In genomic region chr1:220697326-220697725, GRCh38 we compare ENCODE assay signal across 15 cellular contexts. TPM values are rescaled to one million over a fixed set of nuclear protein-coding genes. Genes with fewer than 3 reads are reported as not detected.
DNase-seq lines count a peak whose midpoint lies in the region; ATAC-seq and TF ChIP-seq lines count a peak whose summit lies in the region.
"Had no signal": no experiment of that assay in that cellular context is flagged by ENCODE, and none has a peak within 500 bp of the region (broad histone marks: within the 10 kb centered on the region; RNA-seq: fewer than 3 reads in every experiment).

No MANE protein-coding gene starts in this region.

- H3K36me3 ChIP-seq in colonic mucosa: no peaks in the 10 kb centered on the region
- H3K36me3 ChIP-seq: BLaER1 had no signal

- H3K9ac ChIP-seq in colonic mucosa (ENCODE audit: low read depth in 2 of 2, low read length in 2 of 2): no peak overlapping the region
- H3K9ac ChIP-seq: BLaER1 had no signal

- H3K4me1 Mint-ChIP-seq in activated CD8-positive, alpha-beta T cell treated with anti-CD3 and anti-CD28 coated beads, Interleukin-2, amount 10 ng/mL, durations not matched to agents 7 days and 5 days (ENCODE audit: low read depth): peaks cover 5% of the 10 kb centered on the region
- H3K4me1 Mint-ChIP-seq in activated CD8-positive, alpha-beta T cell treated with anti-CD3 and anti-CD28 coated beads for 36 hours (ENCODE audit: low read depth): no peaks in the 10 kb centered on the region
- H3K4me1 Mint-ChIP-seq in osteocyte (ENCODE audit: unreplicated experiment): peaks cover 9% of the 10 kb centered on the region
- H3K4me1 Mint-ChIP-seq: CD8-positive, alpha-beta memory T cell had no signal

- POLR2A ChIA-PET in activated CD8-positive, alpha-beta T cell treated with anti-CD3 and anti-CD28 coated beads, Interleukin-2, amount 10 ng/mL, durations not matched to agents 7 days and 5 days (lab: Charles Lee): no interaction called here
- POLR2A ChIA-PET in activated CD8-positive, alpha-beta T cell treated with anti-CD3 and anti-CD28 coated beads for 36 hours (lab: Charles Lee): no interaction called here

- CTCF ChIA-PET in activated CD8-positive, alpha-beta T cell treated with anti-CD3 and anti-CD28 coated beads, Interleukin-2, amount 10 ng/mL, durations not matched to agents 7 days and 5 days (lab: Charles Lee): interaction anchor here (1.3 kb wide), 1 partner anchor 36 kb away, joined by 5 read pairs; no protein-coding TSS in a partner anchor
- CTCF ChIA-PET in activated CD8-positive, alpha-beta T cell treated with anti-CD3 and anti-CD28 coated beads for 36 hours (lab: Charles Lee): interaction anchor here (2.3 kb wide), 1 partner anchor 36 kb away, joined by 8 read pairs; no protein-coding TSS in a partner anchor

- H3K4me1 ChIP-seq in colonic mucosa: no peaks in the 10 kb centered on the region

- DNase-seq in activated CD8-positive, alpha-beta T cell treated with anti-CD3 and anti-CD28 coated beads, Interleukin-2, amount 10 ng/mL, durations not matched to agents 7 days and 5 days: peak; percentile 6
- no peak for DNase-seq in activated CD8-positive, alpha-beta T cell treated with anti-CD3 and anti-CD28 coated beads for 36 hours
- DNase-seq in islet precursor cell (peak; percentile 37), osteocyte (ENCODE audit: extremely low spot score, unreplicated experiment) (peak; percentile 67), colonic mucosa (no peak), NCI-H1048 (lab: John Stamatoyannopoulos, UW) (no peak)
- DNase-seq: Caco-2; CD8-positive, alpha-beta memory T cell; GF-D8; HFFc6 had no signal

- H3K9me3 ChIP-seq in colonic mucosa: no peaks in the 10 kb centered on the region
- H3K9me3 ChIP-seq: Caco-2 had no signal

- no peaks in the 10 kb centered on the region for H3K36me3 Mint-ChIP-seq in activated CD8-positive, alpha-beta T cell treated with anti-CD3 and anti-CD28 coated beads, Interleukin-2, amount 10 ng/mL, durations not matched to agents 7 days and 5 days (ENCODE audit: low read depth)
- H3K36me3 Mint-ChIP-seq in activated CD8-positive, alpha-beta T cell treated with anti-CD3 and anti-CD28 coated beads for 36 hours (ENCODE audit: low read depth): no peaks in the 10 kb centered on the region
- H3K36me3 Mint-ChIP-seq in osteocyte (ENCODE audit: unreplicated experiment): peaks cover 2% of the 10 kb centered on the region
- H3K36me3 Mint-ChIP-seq: CD8-positive, alpha-beta memory T cell had no signal

- H3K27me3 ChIP-seq in colonic mucosa: no peaks in the 10 kb centered on the region
- H3K27me3 ChIP-seq: BLaER1 had no signal

- no peak overlapping the region for H3K4me3 ChIP-seq in colonic mucosa
- H3K4me3 ChIP-seq: BLaER1 had no signal

- no peaks in the 10 kb centered on the region for H3K9me3 Mint-ChIP-seq in activated CD8-positive, alpha-beta T cell treated with anti-CD3 and anti-CD28 coated beads, Interleukin-2, amount 10 ng/mL, durations not matched to agents 7 days and 5 days (ENCODE audit: insufficient read depth)
- H3K9me3 Mint-ChIP-seq in activated CD8-positive, alpha-beta T cell treated with anti-CD3 and anti-CD28 coated beads for 36 hours: no peaks in the 10 kb centered on the region
- H3K9me3 Mint-ChIP-seq in osteocyte (ENCODE audit: unreplicated experiment): no peaks in the 10 kb centered on the region
- H3K9me3 Mint-ChIP-seq: HFFc6 had no signal

- H3K27ac Mint-ChIP-seq in activated CD8-positive, alpha-beta T cell treated with anti-CD3 and anti-CD28 coated beads, Interleukin-2, amount 10 ng/mL, durations not matched to agents 7 days and 5 days: no peak overlapping the region
- H3K27ac Mint-ChIP-seq in activated CD8-positive, alpha-beta T cell treated with anti-CD3 and anti-CD28 coated beads for 36 hours: no peak overlapping the region
- no peak overlapping the region for H3K27ac Mint-ChIP-seq in osteocyte (ENCODE audit: unreplicated experiment)
- H3K27ac Mint-ChIP-seq: CD8-positive, alpha-beta memory T cell; HFFc6 had no signal

- intact Hi-C loops in activated CD8-positive, alpha-beta T cell treated with anti-CD3 and anti-CD28 coated beads for 36 hours (cut with micrococcal nuclease): no loop called here
- intact Hi-C loops in colonic mucosa (cut with DNase I): no loop called here

- no peak overlapping the region for H3K27ac ChIP-seq in colonic mucosa
- H3K27ac ChIP-seq: 22Rv1, BLaER1 had no signal

- peaks cover 10% of the 10 kb centered on the region for H3K27me3 Mint-ChIP-seq in activated CD8-positive, alpha-beta T cell treated with anti-CD3 and anti-CD28 coated beads, Interleukin-2, amount 10 ng/mL, durations not matched to agents 7 days and 5 days (ENCODE audit: low read depth)
- H3K27me3 Mint-ChIP-seq in activated CD8-positive, alpha-beta T cell treated with anti-CD3 and anti-CD28 coated beads for 36 hours: peaks cover 11% of the 10 kb centered on the region
- H3K27me3 Mint-ChIP-seq in osteocyte (ENCODE audit: unreplicated experiment): peaks cover 4% of the 10 kb centered on the region

- no peak for TF ChIP-seq CTCF in activated CD8-positive, alpha-beta T cell treated with anti-CD3 and anti-CD28 coated beads for 36 hours (IDR thresholded peaks at IDR 0.05)
- no peak for TF ChIP-seq CTCF in osteocyte (IDR thresholded peaks at IDR 0.05)
- no peak for TF ChIP-seq CTCF in colonic mucosa (IDR thresholded peaks at IDR 0.05)

- H3K4me3 Mint-ChIP-seq in activated CD8-positive, alpha-beta T cell treated with anti-CD3 and anti-CD28 coated beads, Interleukin-2, amount 10 ng/mL, durations not matched to agents 7 days and 5 days: no peak overlapping the region
- H3K4me3 Mint-ChIP-seq in activated CD8-positive, alpha-beta T cell treated with anti-CD3 and anti-CD28 coated beads for 36 hours: no peak overlapping the region
- H3K4me3 Mint-ChIP-seq in osteocyte (ENCODE audit: unreplicated experiment): no peak overlapping the region
- H3K4me3 Mint-ChIP-seq: CD8-positive, alpha-beta memory T cell; HFFc6 had no signal

- no peak for ATAC-seq in activated CD8-positive, alpha-beta T cell treated with anti-CD3 and anti-CD28 coated beads, Interleukin-2, amount 10 ng/mL, durations not matched to agents 7 days and 5 days
- ATAC-seq in activated CD8-positive, alpha-beta T cell treated with anti-CD3 and anti-CD28 coated beads for 36 hours: no peak
- no peak for ATAC-seq in GM18519 (IDR thresholded peaks at IDR 0.05; ENCODE audit: low FRiP score, unreplicated experiment)

RNA-seq across cellular contexts. Expression of gene C1orf115, which starts 7.2 kb away (rescaled TPM):
- total RNA-seq in activated CD8-positive, alpha-beta T cell treated with anti-CD3 and anti-CD28 coated beads, Interleukin-2, amount 10 ng/mL, durations not matched to agents 7 days and 5 days: under 1 TPM; 0.08 to 0.10 TPM
- total RNA-seq in activated CD8-positive, alpha-beta T cell treated with anti-CD3 and anti-CD28 coated beads for 36 hours: under 1 TPM; 0.07 to 0.13 TPM
- total RNA-seq in osteocyte: 5.6 and 5.9 TPM in 2 replicates
- 10 to 100 TPM; 29.4 to 80.6 TPM for total RNA-seq in colonic mucosa
- total RNA-seq: H4 had no signal

RNA-seq across cellular contexts. Expression of gene MTARC2, which starts 50.8 kb away (rescaled TPM):
- total RNA-seq in activated CD8-positive, alpha-beta T cell treated with anti-CD3 and anti-CD28 coated beads, Interleukin-2, amount 10 ng/mL, durations not matched to agents 7 days and 5 days: not detected
- total RNA-seq in activated CD8-positive, alpha-beta T cell treated with anti-CD3 and anti-CD28 coated beads for 36 hours: not detected
- total RNA-seq in osteocyte: 25.6 and 27.9 TPM in 2 replicates
- 10 to 100 TPM; 28.1 to 32.3 TPM for total RNA-seq in colonic mucosa
- total RNA-seq: A673; CD8-positive, alpha-beta memory T cell had no signal

Comparison
In these comparisons a context has a peak if more than half of its experiments do, and no peak if none do; other contexts are left out.
1. DNase-seq: peak in activated CD8-positive, alpha-beta T cell treated with anti-CD3 and anti-CD28 coated beads, Interleukin-2, amount 10 ng/mL, durations not matched to agents 7 days and 5 days (single experiment), islet precursor cell (single experiment) and osteocyte (single experiment); none in activated CD8-positive, alpha-beta T cell treated with anti-CD3 and anti-CD28 coated beads for 36 hours (single experiment), colonic mucosa (single experiment) and NCI-H1048 (single experiment).
2. RNA of gene MTARC2, which starts 50.8 kb away (total RNA-seq): 28.1 to 32.3 TPM in colonic mucosa and 25.6 to 27.9 TPM in osteocyte; not detected in activated CD8-positive, alpha-beta T cell treated with anti-CD3 and anti-CD28 coated beads, Interleukin-2, amount 10 ng/mL, durations not matched to agents 7 days and 5 days and not detected in activated CD8-positive, alpha-beta T cell treated with anti-CD3 and anti-CD28 coated beads for 36 hours; every median in the first group is over 10 times any median in the second.